ENCODE assay signal across 18 cellular contexts in genomic region chr11:68017858-68018729, GRCh38. TPM values are rescaled to one million over a fixed set of nuclear protein-coding genes. Genes with fewer than 3 reads are reported as not detected.
DNase-seq lines count a peak whose midpoint lies in the region; ATAC-seq and TF ChIP-seq lines count a peak whose summit lies in the region.
"Had no signal": no experiment of that assay in that cellular context is flagged by ENCODE, and none has a peak within 500 bp of the region (broad histone marks: within the 10 kb centered on the region; RNA-seq: fewer than 3 reads in every experiment).

No MANE protein-coding gene starts in this region.

- in situ Hi-C loops in Panc1 (cut with HindIII; ENCODE audit: low pct_unique_long_range_greater_than_20kb, low sequenced_read_pairs), result no loop called here

- POLR2A ChIA-PET in Panc1 (lab: Charles Lee), result no interaction called here

- no peak overlapping the region for H2BK20ac ChIP-seq in H9 (ENCODE audit: low read depth, low read length, poor library complexity, severe bottlenecking)

- no peak overlapping the region for H2BK120ac ChIP-seq in H9 (ENCODE audit: low read depth, low read length, poor library complexity, severe bottlenecking)

- H3K27me3 ChIP-seq in H9 (ENCODE audit: insufficient read depth, low read length), result no peaks in the 10 kb centered on the region
- no peaks in the 10 kb centered on the region for H3K27me3 ChIP-seq in Panc1 (ENCODE audit: control insufficient read depth, insufficient read depth, low read length)
- H3K27me3 ChIP-seq in endodermal cell (ENCODE audit: control insufficient read depth, insufficient read depth, low read length, poor library complexity, severe bottlenecking), result no peaks in the 10 kb centered on the region

- no peak overlapping the region for H2BK12ac ChIP-seq in H9 (ENCODE audit: insufficient read length, low read depth, low read length)

- H3K9me3 Mint-ChIP-seq in H9 (no peaks in the 10 kb centered on the region), endodermal cell (no peaks in the 10 kb centered on the region), osteocyte (ENCODE audit: unreplicated experiment) (no peaks in the 10 kb centered on the region), CD14-positive monocyte (no peaks in the 10 kb centered on the region)
- H3K9me3 Mint-ChIP-seq: CD8-positive, alpha-beta T cell; IgD-negative memory B cell had no signal

- H4K8ac ChIP-seq in H9 (replicated peaks; ENCODE audit: insufficient read length, low read depth, low read length), result no peak overlapping the region

- no peak for ATAC-seq in Panc1
- ATAC-seq in HG02973 (IDR thresholded peaks at IDR 0.05; ENCODE audit: unreplicated experiment), result no peak
- ATAC-seq: CD8-positive, alpha-beta T cell had no signal

- no peak overlapping the region for H3K18ac ChIP-seq in H9 (ENCODE audit: insufficient read length, low read depth, low read length)

- no peaks in the 10 kb centered on the region for H3K79me1 ChIP-seq in H9 (ENCODE audit: insufficient read depth, low read depth, low read length, poor library complexity, severe bottlenecking)

- BruUV-seq in Panc1 (replicated peaks; lab: Mats Ljungman, UMichigan), result no TSS peak

- H3K9me3 ChIP-seq in H9 (ENCODE audit: control insufficient read depth, low read depth, low read length) (no peaks in the 10 kb centered on the region), Panc1 (ENCODE audit: control insufficient read depth, insufficient read depth, low read depth, low read length) (no peaks in the 10 kb centered on the region), endodermal cell (ENCODE audit: control insufficient read depth, low read length) (no peaks in the 10 kb centered on the region)
- H3K9me3 ChIP-seq: SK-N-SH had no signal

- no peak overlapping the region for H3K4me3 Mint-ChIP-seq in H9
- no peak overlapping the region for H3K4me3 Mint-ChIP-seq in endodermal cell
- H3K4me3 Mint-ChIP-seq in osteocyte (ENCODE audit: unreplicated experiment), result no peak overlapping the region
- no peak overlapping the region for H3K4me3 Mint-ChIP-seq in CD14-positive monocyte
- H3K4me3 Mint-ChIP-seq: CD8-positive, alpha-beta T cell; IgD-negative memory B cell had no signal

- H3K4me1 Mint-ChIP-seq in H9, result peaks cover 11 to 23% of the 10 kb centered on the region in 2 experiments
- H3K4me1 Mint-ChIP-seq in endodermal cell, result peaks cover 6% of the 10 kb centered on the region
- peaks cover 62% of the 10 kb centered on the region for H3K4me1 Mint-ChIP-seq in osteocyte (ENCODE audit: unreplicated experiment)
- peaks cover 26% of the 10 kb centered on the region for H3K4me1 Mint-ChIP-seq in CD14-positive monocyte
- H3K4me1 Mint-ChIP-seq: IgD-negative memory B cell had no signal

- H3K4ac ChIP-seq in H9 (ENCODE audit: low read depth, low read length), result no peak overlapping the region

- H4K20me1 ChIP-seq in H9 (ENCODE audit: control insufficient read depth, insufficient read depth, insufficient read length), result no peaks in the 10 kb centered on the region

- no peak overlapping the region for H3K27ac ChIP-seq in H9 (ENCODE audit: insufficient read length, low read depth, low read length)
- peak overlapping the region; percentile 30 for H3K27ac ChIP-seq in Panc1 (ENCODE audit: low read length)
- H3K27ac ChIP-seq in endodermal cell (ENCODE audit: low read depth, low read length), result no peak overlapping the region

- H2BK15ac ChIP-seq in H9 (ENCODE audit: low read depth, low read length), result no peak overlapping the region

- H3T11ph ChIP-seq in H9 (ENCODE audit: low read length), result no peak overlapping the region

- H3K9ac ChIP-seq in H9 (ENCODE audit: extremely low read depth, insufficient read length, low read length) (no peak overlapping the region), endodermal cell (ENCODE audit: extremely low read depth, low read length, poor library complexity, severe bottlenecking) (no peak overlapping the region)
- H3K9ac ChIP-seq: SK-N-SH had no signal

- no peaks in the 10 kb centered on the region for H3K36me3 ChIP-seq in Panc1 (ENCODE audit: control insufficient read depth, insufficient read depth, low read length)
- no peaks in the 10 kb centered on the region for H3K36me3 ChIP-seq in endodermal cell (ENCODE audit: control insufficient read depth, insufficient read depth, low read length)

- intact Hi-C loops in Panc1 (cut with micrococcal nuclease; ENCODE audit: unreplicated experiment), result no loop called here
- intact Hi-C loops in CD14-positive monocyte (cut with micrococcal nuclease), result no loop called here

- no peak overlapping the region for H3K4me3 ChIP-seq in Panc1 (ENCODE audit: low read depth in 2 of 2, low read length in 2 of 2)
- no peak overlapping the region for H3K4me3 ChIP-seq in endodermal cell (ENCODE audit: low read length)

- H3K23me2 ChIP-seq in H9 (ENCODE audit: insufficient read length, low read depth, low read length, poor library complexity, severe bottlenecking), result no peaks in the 10 kb centered on the region

- H4K91ac ChIP-seq in H9 (ENCODE audit: insufficient read length, low read depth, low read length), result no peak overlapping the region

- H3K4me1 ChIP-seq in H9 (ENCODE audit: insufficient read depth, low read length) (no peaks in the 10 kb centered on the region; the same call in 1 of the 2 replicates), Panc1 (ENCODE audit: control insufficient read depth, insufficient read depth, low read length) (peaks cover 58% of the 10 kb centered on the region), endodermal cell (ENCODE audit: control insufficient read depth, insufficient read depth, low read length) (no peaks in the 10 kb centered on the region)

- no peak overlapping the region for H3K14ac ChIP-seq in H9 (ENCODE audit: insufficient read depth, low read length)

- CTCF ChIA-PET in Panc1 (lab: Charles Lee), result no interaction called here

- DNase-seq in H9 (no peak), Panc1 (ENCODE audit: low read depth, low spot score) (no peak), endodermal cell (no peak), osteocyte (ENCODE audit: extremely low spot score, unreplicated experiment) (no peak), COLO829 (ENCODE audit: low spot score) (no peak), CD14-positive monocyte (ENCODE audit: low spot score) (no peak)
- no peak for DNase-seq in activated naive CD4-positive, alpha-beta T cell (lab: John Stamatoyannopoulos, UW)
- DNase-seq: ACHN; CD8-positive, alpha-beta T cell; DMS 273 treated with DMSO at 0.1 percent for 48 hours; GOT3; MV-4-11; NCI-H1417 treated with DMSO at 0.1 percent for 48 hours; NCI-H2029 treated with DMSO at 0.1 percent for 48 hours; NCI-H524; SK-N-SH had no signal

- no peaks in the 10 kb centered on the region for H3K79me2 ChIP-seq in H9 (ENCODE audit: insufficient read depth, low read length)

- H2BK5ac ChIP-seq in H9 (ENCODE audit: insufficient read length, low read length), result no peak overlapping the region

- no peak overlapping the region for H3K56ac ChIP-seq in H9 (ENCODE audit: insufficient read length, low read depth, low read length)

- H3K4me2 ChIP-seq in H9 (ENCODE audit: insufficient read depth, insufficient read length, low read length), result no peak overlapping the region
- H3K4me2 ChIP-seq: SK-N-SH had no signal

- WGBS in H9 (ENCODE audit: extremely low coverage, insufficient read length, low lambda C conversion rate), result no CpG with 5 or more reads among the region's 27 CpGs
- WGBS in endodermal cell (ENCODE audit: insufficient coverage in 1 of 2, insufficient read length in 1 of 2), 2 experiments, result 88 to 91% methylated on average over 21 to 27 of the region's 27 CpGs

- no peak overlapping the region for H2AK5ac ChIP-seq in H9 (ENCODE audit: insufficient read length, low read length)

- H3K27me3 Mint-ChIP-seq in H9 (ENCODE audit: low read depth), result peaks cover 2% of the 10 kb centered on the region
- H3K27me3 Mint-ChIP-seq in endodermal cell (ENCODE audit: insufficient read depth), result no peaks in the 10 kb centered on the region
- H3K27me3 Mint-ChIP-seq in osteocyte (ENCODE audit: unreplicated experiment), result no peaks in the 10 kb centered on the region
- peaks cover 0 to 3% (median 2%) of the 10 kb centered on the region in 3 donors for H3K27me3 Mint-ChIP-seq in CD14-positive monocyte (ENCODE audit: low read depth in 3 of 3)

- H3K36me3 Mint-ChIP-seq in H9 (ENCODE audit: insufficient read depth in 1 of 3, low read depth in 3 of 3) (no peaks in the 10 kb centered on the region; a peak in 1 of 7 replicates), endodermal cell (ENCODE audit: low read depth) (no peaks in the 10 kb centered on the region), osteocyte (ENCODE audit: unreplicated experiment) (no peaks in the 10 kb centered on the region), CD14-positive monocyte (peaks cover 60 to 89% of the 10 kb centered on the region in 2 donors)
- H3K36me3 Mint-ChIP-seq: CD8-positive, alpha-beta T cell had no signal

- no peak overlapping the region for H4K5ac ChIP-seq in H9 (ENCODE audit: insufficient read length, low read depth, low read length)

- H3K27ac Mint-ChIP-seq in H9 (peak overlapping the region in 2 of 3 experiments; percentile 44 to 50; a peak in 2 of 7 replicates), endodermal cell (peak overlapping the region; percentile 17), osteocyte (ENCODE audit: unreplicated experiment) (peak overlapping the region; percentile 10), CD14-positive monocyte (peak overlapping the region in 2 of 7 donors; percentile 67 to 76)
- H3K27ac Mint-ChIP-seq: CD8-positive, alpha-beta T cell; IgD-negative memory B cell had no signal

- TF ChIP-seq CTCF in H9 (conservative IDR thresholded peaks at IDR 0.05) (no peak), Panc1 (IDR thresholded peaks at IDR 0.05) (no peak), endodermal cell (conservative IDR thresholded peaks at IDR 0.05) (no peak), osteocyte (IDR thresholded peaks at IDR 0.05) (no peak), CD14-positive monocyte (IDR thresholded peaks at IDR 0.05) (no peak)

- H2AFZ ChIP-seq in H9 (ENCODE audit: low read length), result no peak overlapping the region

- H3K23ac ChIP-seq in H9 (ENCODE audit: insufficient read length, low read depth, low read length), result no peak overlapping the region

RNA-seq across cellular contexts. Expression of gene ALDH3B1, which starts 8.0 kb away (rescaled TPM):
- total RNA-seq in H9 (2021) (not detected in 2 replicates), Panc1 (2021; ENCODE audit: unreplicated experiment) (18.3 TPM), endodermal cell (under 1 TPM in 1 of 2 donors, not detected in 1; 0.11 TPM), osteocyte (4.7 and 6.5 TPM in 2 replicates)
- 25.3 TPM for polyA plus RNA-seq in Panc1 (2012; ENCODE audit: insufficient read length)
- 0.64 TPM for polyA plus RNA-seq in endodermal cell (2013, experiment 1 of 2)
- polyA plus RNA-seq in endodermal cell (2013, experiment 2 of 2), result 0.41 TPM
- 10 to 100 TPM; 79.8 to 86.7 TPM for polyA plus RNA-seq in CD14-positive monocyte
- total RNA-seq: CD8-positive, alpha-beta T cell had no signal

RNA-seq across cellular contexts. Expression of gene NDUFS8, which starts 12.4 kb away (rescaled TPM):
- 213 and 214 TPM in 2 replicates for total RNA-seq in H9 (2021)
- total RNA-seq in Panc1 (2021; ENCODE audit: unreplicated experiment), result 289 TPM
- polyA plus RNA-seq in Panc1 (2012; ENCODE audit: insufficient read length), result 558 TPM
- total RNA-seq in endodermal cell, result 100 to 1,000 TPM; 150 to 168 TPM
- 151 TPM for polyA plus RNA-seq in endodermal cell (2013, experiment 1 of 2)
- polyA plus RNA-seq in endodermal cell (2013, experiment 2 of 2), result 145 TPM
- 134 and 143 TPM in 2 replicates for total RNA-seq in osteocyte
- 100 to 1,000 TPM; 114 to 141 TPM for polyA plus RNA-seq in CD14-positive monocyte

RNA-seq across cellular contexts. Expression of gene UNC93B1, which starts 14.2 kb away (rescaled TPM):
- total RNA-seq in H9 (2021), result 21.7 and 23.3 TPM in 2 replicates
- total RNA-seq in Panc1 (2021; ENCODE audit: unreplicated experiment), result 54.1 TPM
- 74.9 TPM for polyA plus RNA-seq in Panc1 (2012; ENCODE audit: insufficient read length)
- total RNA-seq in endodermal cell, result 10 to 100 TPM; 27.1 to 32.0 TPM
- polyA plus RNA-seq in endodermal cell (2013, experiment 1 of 2), result 13.6 TPM
- 10.8 TPM for polyA plus RNA-seq in endodermal cell (2013, experiment 2 of 2)
- 26.0 and 29.3 TPM in 2 replicates for total RNA-seq in osteocyte
- polyA plus RNA-seq in CD14-positive monocyte, result 100 to 1,000 TPM; 185 to 220 TPM

RNA-seq across cellular contexts. Expression of gene TCIRG1, which starts 20.7 kb away (rescaled TPM):
- total RNA-seq in H9 (2021) (24.4 and 27.1 TPM in 2 replicates), Panc1 (2021; ENCODE audit: unreplicated experiment) (158 TPM), endodermal cell (10 to 100 TPM; 61.6 to 70.4 TPM), osteocyte (53.0 and 54.2 TPM in 2 replicates)
- 192 TPM for polyA plus RNA-seq in Panc1 (2012; ENCODE audit: insufficient read length)
- 19.0 TPM for polyA plus RNA-seq in endodermal cell (2013, experiment 1 of 2)
- polyA plus RNA-seq in endodermal cell (2013, experiment 2 of 2), result 18.5 TPM
- 100 to 1,000 TPM; 197 to 225 TPM for polyA plus RNA-seq in CD14-positive monocyte
